8 cellular contexts compared by ENCODE assay signal in the genomic region with DNA sequence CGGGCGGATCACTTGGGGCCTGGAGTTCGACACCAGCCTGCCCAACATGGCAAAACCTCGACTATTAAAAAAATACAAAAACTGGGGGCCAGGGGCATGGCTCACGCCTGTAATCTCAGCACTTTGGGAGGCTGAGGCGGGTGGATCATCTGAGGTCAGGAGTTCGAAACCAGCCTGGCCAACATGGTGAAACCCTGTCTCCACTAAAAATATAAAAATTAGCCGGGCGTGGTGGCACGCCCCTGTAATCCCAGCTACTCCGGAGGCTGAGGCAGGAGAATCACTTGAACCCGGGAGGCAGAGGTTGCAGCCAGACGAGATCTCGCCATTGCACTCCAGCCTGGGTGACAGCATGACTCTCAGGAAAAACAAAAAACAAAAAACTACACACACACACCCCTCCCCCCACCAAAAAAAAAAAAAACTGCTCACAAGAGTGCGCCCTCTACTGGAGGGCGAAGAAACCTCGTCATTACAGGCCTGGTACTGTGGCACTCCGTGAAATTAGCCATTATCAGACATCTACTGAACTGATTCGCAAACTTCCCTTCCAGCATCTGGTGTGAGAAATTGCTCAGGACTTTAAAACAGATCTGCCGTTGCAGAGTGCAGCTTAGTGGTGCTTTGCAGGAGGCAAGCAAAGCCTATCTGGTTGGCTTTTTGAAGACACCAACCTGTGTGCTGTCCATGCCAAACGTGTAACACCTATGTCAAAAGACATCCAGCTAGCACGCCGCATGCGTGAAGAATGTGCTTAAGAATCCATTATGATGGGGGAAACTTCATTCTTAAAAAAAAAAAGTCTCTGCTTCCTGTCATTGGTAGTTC. TPM values are rescaled to one million over a fixed set of nuclear protein-coding genes. Genes with fewer than 3 reads are reported as not detected.
DNase-seq lines count a peak whose midpoint lies in the region; TF ChIP-seq lines count a peak whose summit lies in the region.

No MANE protein-coding gene starts in this region.

- peak overlapping the region in 34 of 59 donors; percentile 3 to 45 (median 24) for H3K4me3 ChIP-seq in dorsolateral prefrontal cortex
- no peak overlapping the region for H3K4me3 ChIP-seq in testis

- H3K36me3 ChIP-seq in testis (ENCODE audit: low read depth, missing control alignments), result no peaks in the 10 kb centered on the region

- H3K27me3 Mint-ChIP-seq in CD14-positive monocyte (ENCODE audit: low read depth in 3 of 3) (peaks cover 3 to 11% (median 7%) of the 10 kb centered on the region in 3 donors), mesothelial cell of epicardium (ENCODE audit: low read depth) (peaks cover 20% of the 10 kb centered on the region)

- no peaks in the 10 kb centered on the region for H3K9me3 ChIP-seq in testis

- H3K36me3 Mint-ChIP-seq in CD14-positive monocyte, result peaks cover 28 to 41% of the 10 kb centered on the region in 2 donors
- H3K36me3 Mint-ChIP-seq in mesothelial cell of epicardium, result no peaks in the 10 kb centered on the region

- H3K27me3 ChIP-seq in dorsolateral prefrontal cortex (no peaks in the 10 kb centered on the region), testis (no peaks in the 10 kb centered on the region)

- DNase-seq in CD14-positive monocyte (ENCODE audit: low spot score), result no peak
- DNase-seq in HCEC 1CT, result peak; percentile 45
- peak; percentile 55 for DNase-seq in NCI-H748 (lab: John Stamatoyannopoulos, UW; ENCODE audit: unreplicated experiment)
- DNase-seq in activated CD4-positive, alpha-beta T cell treated with anti-CD3 and anti-CD28 coated beads, Interleukin-2, amount 50 U/mL, for 48 hours, result peak; percentile 47 to 57
- peak in 3 of 10 donors; percentile 19 to 45 (median 35) for DNase-seq in dorsolateral prefrontal cortex
- no peak for DNase-seq in mesothelial cell of epicardium (ENCODE audit: low spot score in 2 of 2, unreplicated experiment in 2 of 2)
- DNase-seq in testis, result peak; percentile 58
- no peak for DNase-seq in NCI-H1048 (lab: John Stamatoyannopoulos, UW)

- H3K27ac ChIP-seq in dorsolateral prefrontal cortex (peak overlapping the region; percentile 7 to 100 (median 91)), testis (peak overlapping the region; percentile 53 to 99)

- H3K4me3 Mint-ChIP-seq in CD14-positive monocyte (peak overlapping the region; percentile 11 to 68), mesothelial cell of epicardium (no peak overlapping the region)

- H3K9me3 Mint-ChIP-seq in CD14-positive monocyte, result no peaks in the 10 kb centered on the region
- no peaks in the 10 kb centered on the region for H3K9me3 Mint-ChIP-seq in mesothelial cell of epicardium

- peaks cover 41% of the 10 kb centered on the region for H3K4me1 ChIP-seq in testis

- H3K4me1 Mint-ChIP-seq in CD14-positive monocyte, result peaks cover 30% of the 10 kb centered on the region
- peaks cover 14% of the 10 kb centered on the region for H3K4me1 Mint-ChIP-seq in mesothelial cell of epicardium

- WGBS in testis, 2 donors, result 44 to 46% methylated on average over 24 of the region's 24 CpGs

- intact Hi-C loops in CD14-positive monocyte (cut with micrococcal nuclease), result no loop called here
- intact Hi-C loops in dorsolateral prefrontal cortex (cut with DNase I), result loop anchor here (10.0 kb wide), 1 partner anchor 170 kb away; no protein-coding TSS in a partner anchor
- intact Hi-C loops in testis (cut with DNase I; ENCODE audit: low total_unique reads), result no loop called here

- H3K27ac Mint-ChIP-seq in CD14-positive monocyte (peak overlapping the region; percentile 7 to 84 (median 57)), mesothelial cell of epicardium (no peak overlapping the region)

- TF ChIP-seq POLR2A in testis (IDR thresholded peaks at IDR 0.05), result no peak

- TF ChIP-seq CTCF in CD14-positive monocyte (IDR thresholded peaks at IDR 0.05) (peak; percentile 84), dorsolateral prefrontal cortex (IDR thresholded peaks at IDR 0.05 in 54 of 56, conservative IDR thresholded peaks at IDR 0.05 in 2 of 56; ENCODE audit: low read depth in 1 of 56, partially characterized antibody in 56 of 56) (peak; percentile 71 to 95 (median 86)), mesothelial cell of epicardium (IDR thresholded peaks at IDR 0.05; ENCODE audit: unreplicated experiment) (peak; percentile 86), testis (IDR thresholded peaks at IDR 0.05) (peak; percentile 54 to 89 (median 62))

RNA-seq across cellular contexts. Expression of a gene that starts 7.7 kb away (rescaled TPM):
- polyA plus RNA-seq in CD14-positive monocyte, result under 1 TPM; 0.81 to 0.88 TPM
- 100 to 1,000 TPM in 2 of 120 experiments, 10 to 100 TPM in 118; 40.5 to 103 (median 63.1) TPM for total RNA-seq in dorsolateral prefrontal cortex
- 9.3 to 11.5 TPM (median 10.7 TPM) in 3 replicates for total RNA-seq in mesothelial cell of epicardium
- total RNA-seq in testis, result 10 to 100 TPM; 30.4 to 43.5 TPM
- polyA plus RNA-seq in testis (ENCODE audit: insufficient read depth, low read depth, low replicate concordance), result 39.2 TPM

RNA-seq across cellular contexts. Expression of a gene that starts 9.0 kb away (rescaled TPM):
- 1 to 10 TPM; 4.1 to 5.4 TPM for polyA plus RNA-seq in CD14-positive monocyte
- total RNA-seq in dorsolateral prefrontal cortex, result 10 to 100 TPM in 43 of 120 experiments, 1 to 10 TPM in 77; 5.4 to 16.5 (median 9.1) TPM
- total RNA-seq in mesothelial cell of epicardium, result 11.9 to 14.4 TPM (median 13.7 TPM) in 3 replicates
- total RNA-seq in testis, result 10 to 100 TPM; 31.7 to 37.7 TPM
- polyA plus RNA-seq in testis (ENCODE audit: insufficient read depth, low read depth, low replicate concordance), result 71.6 TPM

RNA-seq across cellular contexts. Expression of a gene that starts 11.7 kb away (rescaled TPM):
- polyA plus RNA-seq in CD14-positive monocyte (1 to 10 TPM in 1 of 2 donors, under 1 TPM in 1; 0.90 to 1.4 TPM), testis (ENCODE audit: insufficient read depth, low read depth, low replicate concordance) (46.8 TPM)
- total RNA-seq in dorsolateral prefrontal cortex (100 to 1,000 TPM in 113 of 120 experiments, 10 to 100 TPM in 7; 91.0 to 167 (median 129) TPM), mesothelial cell of epicardium (27.1 to 30.1 TPM (median 27.9 TPM) in 3 replicates), testis (10 to 100 TPM; 78.0 to 85.1 TPM)

RNA-seq across cellular contexts. Expression of a gene that starts 26.3 kb away (rescaled TPM):
- polyA plus RNA-seq in CD14-positive monocyte, result 10 to 100 TPM; 54.4 to 64.6 TPM
- total RNA-seq in dorsolateral prefrontal cortex, result 100 to 1,000 TPM; 124 to 236 (median 157) TPM
- 354 to 362 TPM (median 361 TPM) in 3 replicates for total RNA-seq in mesothelial cell of epicardium
- total RNA-seq in testis, result 100 to 1,000 TPM; 194 TPM
- polyA plus RNA-seq in testis (ENCODE audit: insufficient read depth, low read depth, low replicate concordance), result 222 TPM

RNA-seq across cellular contexts. Expression of a gene that starts 57.2 kb away (rescaled TPM):
- polyA plus RNA-seq in CD14-positive monocyte, result not detected
- under 1 TPM in 1 of 120 experiments, not detected in 119; 0.91 TPM for total RNA-seq in dorsolateral prefrontal cortex
- total RNA-seq in mesothelial cell of epicardium, result not detected in 3 replicates
- 10 to 100 TPM in 1 of 2 donors, 1 to 10 TPM in 1; 5.4 to 23.2 TPM for total RNA-seq in testis
- 18.3 TPM for polyA plus RNA-seq in testis (ENCODE audit: insufficient read depth, low read depth, low replicate concordance)

Comparison
In these comparisons a context has a peak if more than half of its experiments do, and no peak if none do; other contexts are left out.
1. DNase-seq: peak in HCEC 1CT (single experiment), NCI-H748 (single experiment), activated CD4-positive, alpha-beta T cell treated with anti-CD3 and anti-CD28 coated beads, Interleukin-2, amount 50 U/mL, for 48 hours (2 of 2) and testis (single experiment); none in CD14-positive monocyte (single experiment), mesothelial cell of epicardium (0 of 2) and NCI-H1048 (single experiment).
2. H3K4me3 ChIP-seq: peak in dorsolateral prefrontal cortex (34 of 59); none in testis (0 of 2).
3. intact Hi-C loops: an anchor here in dorsolateral prefrontal cortex (10.0 kb wide); none called in CD14-positive monocyte and testis.
4. Peak in every context shown above with its lines, with median percentiles within 50 percentile points of each other: CTCF ChIP-seq.